In genomic region chr11:61602775-61603569, GRCh38 we compare ENCODE assay signal across 8 cellular contexts. TPM values are rescaled to one million over a fixed set of nuclear protein-coding genes. Genes with fewer than 3 reads are reported as not detected.
DNase-seq lines count a peak whose midpoint lies in the region; ATAC-seq and TF ChIP-seq lines count a peak whose summit lies in the region.

No MANE protein-coding gene starts in this region.

- H3K36me3 Mint-ChIP-seq in brain, result no peaks in the 10 kb centered on the region
- H3K36me3 Mint-ChIP-seq in natural killer cell treated with Interleukin-12 subunit alpha and Interleukin-12 subunit beta and Interleukin-15 and Interleukin-18, amount 100 ng/mL, for 72 hours, result no peaks in the 10 kb centered on the region

- H3K4me1 Mint-ChIP-seq in brain, result peaks cover 44% of the 10 kb centered on the region
- peaks cover 0 to 3% of the 10 kb centered on the region in 2 donors for H3K4me1 Mint-ChIP-seq in natural killer cell treated with Interleukin-12 subunit alpha and Interleukin-12 subunit beta and Interleukin-15 and Interleukin-18, amount 100 ng/mL, for 72 hours (ENCODE audit: low read depth in 2 of 2)

- H3K4me3 Mint-ChIP-seq in brain, result peak overlapping the region in 1 of 5 experiments; percentile 29
- H3K4me3 Mint-ChIP-seq in natural killer cell treated with Interleukin-12 subunit alpha and Interleukin-12 subunit beta and Interleukin-15 and Interleukin-18, amount 100 ng/mL, for 72 hours, result no peak overlapping the region

- H3K27ac Mint-ChIP-seq in brain, result peak overlapping the region in 3 of 5 experiments; percentile 19 to 77 (median 52)
- no peak overlapping the region for H3K27ac Mint-ChIP-seq in natural killer cell treated with Interleukin-12 subunit alpha and Interleukin-12 subunit beta and Interleukin-15 and Interleukin-18, amount 100 ng/mL, for 72 hours

- ATAC-seq in Right ventricle myocardium inferior (peak; percentile 87), left colon (peak; percentile 44), HG02852 (IDR thresholded peaks at IDR 0.05; ENCODE audit: unreplicated experiment) (no peak)
- no peak for ATAC-seq in natural killer cell treated with Interleukin-12 subunit alpha and Interleukin-12 subunit beta and Interleukin-15 and Interleukin-18, amount 100 ng/mL, for 72 hours

- H3K27me3 Mint-ChIP-seq in brain, result peaks cover 18% of the 10 kb centered on the region
- H3K27me3 Mint-ChIP-seq in natural killer cell treated with Interleukin-12 subunit alpha and Interleukin-12 subunit beta and Interleukin-15 and Interleukin-18, amount 100 ng/mL, for 72 hours, result peaks cover 10 to 19% of the 10 kb centered on the region in 2 donors

- peaks cover 0 to 8% (median 0%) of the 10 kb centered on the region in 5 experiments for H3K9me3 Mint-ChIP-seq in brain
- H3K9me3 Mint-ChIP-seq in natural killer cell treated with Interleukin-12 subunit alpha and Interleukin-12 subunit beta and Interleukin-15 and Interleukin-18, amount 100 ng/mL, for 72 hours, result no peaks in the 10 kb centered on the region

- intact Hi-C loops in Right ventricle myocardium inferior (cut with DNase I), result no loop called here
- intact Hi-C loops in cardiac septum (cut with DNase I), result no loop called here
- intact Hi-C loops in left colon (cut with DNase I, micrococcal nuclease), result no loop called here

- DNase-seq in Right ventricle myocardium inferior (ENCODE audit: missing footprints) (peak; percentile 85), cardiac septum (ENCODE audit: low spot score) (no peak), left colon (peak; percentile 64 to 82), NCI-H526 treated with DMSO at 0.1 percent for 48 hours (lab: John Stamatoyannopoulos, UW) (no peak), mesenteric fat pad (ENCODE audit: low spot score) (no peak)
- no peak for DNase-seq in natural killer cell treated with Interleukin-12 subunit alpha and Interleukin-12 subunit beta and Interleukin-15 and Interleukin-18, amount 100 ng/mL, for 72 hours (ENCODE audit: low spot score)

- no peak for TF ChIP-seq CTCF in brain (conservative IDR thresholded peaks at IDR 0.05)

RNA-seq across cellular contexts. Expression of gene SYT7, which starts 22.1 kb away (rescaled TPM):
- total RNA-seq in Right ventricle myocardium inferior (28.2 TPM), cardiac septum (9.3 TPM), left colon (10 to 100 TPM; 18.6 to 24.1 TPM), mesenteric fat pad (2.4 TPM)
- polyA plus RNA-seq in brain (ENCODE audit: insufficient read depth, low read depth, low replicate concordance), result 24.6 TPM
- total RNA-seq in natural killer cell treated with Interleukin-12 subunit alpha and Interleukin-12 subunit beta and Interleukin-15 and Interleukin-18, amount 100 ng/mL, for 72 hours, result not detected

Comparison
In these comparisons a context has a peak if more than half of its experiments do, and no peak if none do; other contexts are left out.
1. DNase-seq: peak in Right ventricle myocardium inferior (single experiment) and left colon (2 of 2); none in cardiac septum (single experiment), NCI-H526 treated with DMSO at 0.1 percent for 48 hours (single experiment), mesenteric fat pad (single experiment) and natural killer cell treated with Interleukin-12 subunit alpha and Interleukin-12 subunit beta and Interleukin-15 and Interleukin-18, amount 100 ng/mL, for 72 hours (single experiment).
2. ATAC-seq: peak in Right ventricle myocardium inferior (single experiment) and left colon (single experiment); none in natural killer cell treated with Interleukin-12 subunit alpha and Interleukin-12 subunit beta and Interleukin-15 and Interleukin-18, amount 100 ng/mL, for 72 hours (0 of 2) and HG02852 (single experiment).
3. H3K27ac Mint-ChIP-seq: peak in brain (3 of 5); none in natural killer cell treated with Interleukin-12 subunit alpha and Interleukin-12 subunit beta and Interleukin-15 and Interleukin-18, amount 100 ng/mL, for 72 hours (0 of 2).